ENCODE assay signal across 21 cellular contexts in genomic region chr17:9009737-9010136, GRCh38. TPM values are rescaled to one million over a fixed set of nuclear protein-coding genes. Genes with fewer than 3 reads are reported as not detected.
DNase-seq lines count a peak whose midpoint lies in the region; ATAC-seq, FAIRE-seq and TF ChIP-seq lines count a peak whose summit lies in the region.
"Had no signal": no experiment of that assay in that cellular context is flagged by ENCODE, and none has a peak within 500 bp of the region (broad histone marks: within the 10 kb centered on the region; RNA-seq: fewer than 3 reads in every experiment).

No MANE protein-coding gene starts in this region.

- TF ChIP-seq POLR2A in A549 (IDR thresholded peaks at IDR 0.05; ENCODE audit: low read length), result no peak

- CTCF ChIA-PET in A549 (lab: Yijun Ruan, JAX), result interaction anchor here (0.7 to 7.1 kb wide), 5 partner anchors 9 to 519 kb away, joined by 3 to 43 read pairs (median 7); no protein-coding TSS in a partner anchor
- CTCF ChIA-PET in HEK293 (lab: Yijun Ruan, JAX), result interaction anchor here (0.6 to 6.2 kb wide), 5 partner anchors 13 to 514 kb away, joined by 3 to 60 read pairs (median 3); no protein-coding TSS in a partner anchor

- TF ChIP-seq EP300 in A549 (IDR thresholded peaks at IDR 0.05), result no peak

- H3K36me3 ChIP-seq in HEK293 (ENCODE audit: control insufficient read depth in 2 of 2, insufficient read depth in 1 of 2, low read length in 2 of 2) (no peaks in the 10 kb centered on the region), left lung (no peaks in the 10 kb centered on the region)

- 8% methylated on average over 6 of the region's 6 CpGs for WGBS in A549 (ENCODE audit: missing lambda C conversion rate)

- TF ChIP-seq CTCF in A549 (IDR thresholded peaks at IDR 0.05) (no peak), HEK293 (tag by site-specific recombination; IDR thresholded peaks at IDR 0.05) (no peak), epithelial cell of esophagus (IDR thresholded peaks at IDR 0.05; ENCODE audit: insufficient read depth, low read depth, low read length, missing control alignments) (no peak), HFFc6 (IDR thresholded peaks at IDR 0.05) (no peak), left lung (IDR thresholded peaks at IDR 0.05) (no peak)

- peaks cover 16 to 83% of the 10 kb centered on the region in 2 donors for H3K27me3 ChIP-seq in left lung

- intact Hi-C loops in posterior vena cava (cut with DNase I) (no loop called here), left lung (cut with DNase I) (no loop called here)

- ATAC-seq in A549, result peak; percentile 16 to 39; a peak in 3 of 6 replicates
- no peak for ATAC-seq in left lung

- no peaks in the 10 kb centered on the region for H3K4me1 Mint-ChIP-seq in HFFc6 (ENCODE audit: low read depth)

- H3K27ac ChIP-seq in A549, result no peak overlapping the region
- no peak overlapping the region for H3K27ac ChIP-seq in HEK293 (ENCODE audit: extremely low read depth, low read depth, low read length)
- no peak overlapping the region for H3K27ac ChIP-seq in left lung
- H3K27ac ChIP-seq: HL-60 had no signal

- H3K4me2 ChIP-seq in A549, result 0 out of 3 replicates have a peak overlapping the region, but pooled peaks have one; percentile 8

- H3K4me3 Mint-ChIP-seq in HFFc6, result no peak overlapping the region

- no peak overlapping the region for H3K27ac Mint-ChIP-seq in HFFc6

- no peaks in the 10 kb centered on the region for H3K9me3 ChIP-seq in A549
- no peaks in the 10 kb centered on the region for H3K9me3 ChIP-seq in HEK293 (ENCODE audit: control insufficient read depth, insufficient read depth, low read depth, low read length)
- H3K9me3 ChIP-seq in left lung, result no peaks in the 10 kb centered on the region

- POLR2A ChIA-PET in A549 (lab: Yijun Ruan, JAX) (no interaction called here), HEK293 (lab: Yijun Ruan, JAX) (interaction anchor here (1.5 kb wide), 1 partner anchor 12 kb away, joined by 6 read pairs; the partner anchor contains the start of gene NTN1)

- H3K4me3 ChIP-seq in A549 (no peak overlapping the region), HEK293 (ENCODE audit: low read depth, low read length) (no peak overlapping the region), epithelial cell of esophagus (ENCODE audit: low read length) (no peak overlapping the region), left lung (no peak overlapping the region)

- H3K27me3 Mint-ChIP-seq in HFFc6 (ENCODE audit: insufficient read depth), result peaks cover 7% of the 10 kb centered on the region

- DNase-seq in A549 (ENCODE audit: low read depth in 1 of 2, low spot score in 1 of 2) (no peak), epithelial cell of esophagus (ENCODE audit: low read depth) (peak; percentile 47), posterior vena cava (ENCODE audit: low spot score) (peak; percentile 10), HFFc6 (no peak), T-helper 2 cell (no peak), left lung (no peak)
- DNase-seq: Calu3, DMS79 treated with DMSO at 0.1 percent for 48 hours, HCEC 1CT, MV-4-11, NCI-H1105, NCI-H1436 treated with DMSO at 0.1 percent for 48 hours, NCI-H2029 treated with DMSO at 0.1 percent for 48 hours, NCI-H2227 treated with DMSO at 0.1 percent for 48 hours, NCI-H526 treated with DMSO at 0.1 percent for 48 hours, RPMI8226, SHP77 had no signal

- TF ChIP-seq RAD21 in A549 (conservative IDR thresholded peaks at IDR 0.05 in 1 of 2, IDR thresholded peaks at IDR 0.05 in 1 of 2), result no peak

- H3K4me1 ChIP-seq in A549 (no peaks in the 10 kb centered on the region), HEK293 (ENCODE audit: control insufficient read depth, insufficient read depth, low read length) (peaks cover 5% of the 10 kb centered on the region), left lung (no peaks in the 10 kb centered on the region)

- no peak for FAIRE-seq in A549 (lab: Jason Lieb, UNC)
- FAIRE-seq: GM19239, H1 had no signal

- H3K9me3 Mint-ChIP-seq in HFFc6, result no peaks in the 10 kb centered on the region; the same call in none of the 2 replicates

- 0 out of 2 replicates have a peak, but pooled peaks cover 3% of the 10 kb centered on the region for H3K36me3 Mint-ChIP-seq in HFFc6 (ENCODE audit: low read depth)

TF ChIP-seq in A549, 52 proteins besides CTCF, POLR2A, EP300 and RAD21 (continues in another document):
- TF ChIP-seq MYC (IDR thresholded peaks at IDR 0.05; ENCODE audit: borderline replicate concordance, low read length), result no peak
- TF ChIP-seq USF2 (IDR thresholded peaks at IDR 0.05), result no peak
- no peak for TF ChIP-seq NFE2L2 (conservative IDR thresholded peaks at IDR 0.05; ENCODE audit: low read length)
- no peak for TF ChIP-seq CBX2 (IDR thresholded peaks at IDR 0.05; ENCODE audit: borderline replicate concordance, low read depth)
- no peak for TF ChIP-seq BHLHE40 (IDR thresholded peaks at IDR 0.05; ENCODE audit: low read depth, low read length)
- TF ChIP-seq E2F6 (IDR thresholded peaks at IDR 0.05; ENCODE audit: borderline replicate concordance, low read depth), result no peak
- no peak for TF ChIP-seq ZSCAN20 (CRISPR knock-in tag; IDR thresholded peaks at IDR 0.05)
- no peak for TF ChIP-seq EHMT2 (IDR thresholded peaks at IDR 0.05; ENCODE audit: low read depth)
- no peak for TF ChIP-seq KDM5A (IDR thresholded peaks at IDR 0.05)
- no peak for TF ChIP-seq HDAC2 (IDR thresholded peaks at IDR 0.05)
- TF ChIP-seq HEYL (CRISPR knock-in tag; IDR thresholded peaks at IDR 0.05), result no peak
- TF ChIP-seq HOXA7 (CRISPR knock-in tag; IDR thresholded peaks at IDR 0.05), result no peak

TF ChIP-seq in HEK293, 187 proteins besides CTCF, POLR2A, EP300 and RAD21 (continues in another document):
- TF ChIP-seq ZBTB48 (tag by site-specific recombination; IDR thresholded peaks at IDR 0.05) (peak; percentile 27; the same call in 1 of the 2 replicates), ATF2 (tag by site-specific recombination; IDR thresholded peaks at IDR 0.05; ENCODE audit: low read depth) (peak; percentile 86), GLIS1 (tag by site-specific recombination; IDR thresholded peaks at IDR 0.05) (peak; percentile 67), TRIM28 (IDR thresholded peaks at IDR 0.05; ENCODE audit: borderline replicate concordance, low read length) (0 out of 2 replicates have a peak, but pooled peaks have one; percentile 61), ZNF341 (tag by site-specific recombination; IDR thresholded peaks at IDR 0.05; ENCODE audit: low read depth) (0 out of 2 replicates have a peak, but pooled peaks have one; percentile 12), ZIC2 (tag by site-specific recombination; IDR thresholded peaks at IDR 0.05) (peak; percentile 41), SP7 (tag by site-specific recombination; IDR thresholded peaks at IDR 0.05) (0 out of 2 replicates have a peak, but pooled peaks have one; percentile 16), ZSCAN4 (tag by site-specific recombination; IDR thresholded peaks at IDR 0.05) (no peak), ZEB2 (tag by site-specific recombination; IDR thresholded peaks at IDR 0.05) (peak; percentile 84), GLIS2 (tag by site-specific recombination; IDR thresholded peaks at IDR 0.05) (peak; percentile 72), OSR2 (tag by site-specific recombination; IDR thresholded peaks at IDR 0.05) (peak; percentile 71), ZNF664 (tag by site-specific recombination; IDR thresholded peaks at IDR 0.05) (peak; percentile 44; the same call in 1 of the 2 replicates)

RNA-seq across cellular contexts. Expression of gene NTN1, which starts 11.6 kb away (rescaled TPM):
- polyA plus RNA-seq in A549 (2011; rRNA removed) (0.13 and 0.21 TPM in 2 replicates), A549 (2017; fragmentation: RNase III; extraction: RNeasy Plus Mini Kit Qiagen cat#74134 plus additional on column Dnase treatment) (0.12 to 0.20 TPM (median 0.17 TPM) in 3 replicates)
- 0.09 and 0.18 TPM in 2 replicates for polyA plus RNA-seq in A549 (2012; cell fraction: cytosol; rRNA removed)
- polyA plus RNA-seq in A549 (2012; cell fraction: nucleus; rRNA removed), result 0.28 and 0.46 TPM in 2 replicates
- polyA minus RNA-seq in A549 (2011; rRNA and poly(A)+ RNA removed), result 0.10 and 0.12 TPM in 2 replicates
- total RNA-seq in posterior vena cava (10 to 100 TPM in 1 of 2 donors, 1 to 10 TPM in 1; 6.9 to 15.4 TPM), left lung (1 to 10 TPM; 2.0 to 4.9 TPM)
- total RNA-seq in HFFc6 (2021; fragmentation: NEBNext Ultra II Directional; extraction: Animal tissue kit (Norgen Biotek cat#: 25700)), result not detected

RNA-seq across cellular contexts. Expression of gene PIK3R5, which starts 44.2 kb away (rescaled TPM):
- polyA plus RNA-seq in A549 (2011; rRNA removed) (0.01 TPM in 1 of 2 replicates, not detected in the other), A549 (2017; fragmentation: RNase III; extraction: RNeasy Plus Mini Kit Qiagen cat#74134 plus additional on column Dnase treatment) (not detected in 3 replicates)
- 0.01 and 0.10 TPM in 2 replicates for polyA plus RNA-seq in A549 (2012; cell fraction: cytosol; rRNA removed)
- 0.28 TPM in 1 of 2 replicates, not detected in the other for polyA plus RNA-seq in A549 (2012; cell fraction: nucleus; rRNA removed)
- polyA minus RNA-seq in A549 (2011; rRNA and poly(A)+ RNA removed), result not detected in 2 replicates
- total RNA-seq in posterior vena cava (10 to 100 TPM; 15.2 to 18.0 TPM), left lung (10 to 100 TPM; 19.4 to 84.8 TPM)
- total RNA-seq in HFFc6 (2021; fragmentation: NEBNext Ultra II Directional; extraction: Animal tissue kit (Norgen Biotek cat#: 25700)), result not detected
- total RNA-seq: Calu3 had no signal

Comparison
In these comparisons a context has a peak if more than half of its experiments do, and no peak if none do; other contexts are left out.
1. DNase-seq: peak in epithelial cell of esophagus (single experiment) and posterior vena cava (single experiment); none in A549 (0 of 2), HFFc6 (single experiment), T-helper 2 cell (0 of 5) and left lung (0 of 2).
2. RNA of gene PIK3R5, which starts 44.2 kb away (total RNA-seq): 19.4 to 84.8 TPM in left lung and 15.2 to 18.0 TPM in posterior vena cava; not detected in HFFc6; every median in the first group is over 10 times any median in the second.